Comparison of ENCODE assay signal across 21 cellular contexts in genomic region chr18:36650206-36650605, GRCh38.
"Had no signal": no experiment of that assay in that cellular context is flagged by ENCODE, and none has a peak within 500 bp of the region (broad histone marks: within the 10 kb centered on the region; RNA-seq: fewer than 3 reads in every experiment).

No MANE protein-coding gene starts in this region.

- H3K36me3 ChIP-seq: colonic mucosa, gastrocnemius medialis, lower lobe of right lung, neutrophil, right lobe of liver, thoracic aorta, transverse colon had no signal

- H3K4me3 ChIP-seq: colonic mucosa, gastrocnemius medialis, heart right ventricle, left ventricle myocardium inferior, lower lobe of right lung, psoas muscle, right lobe of liver, thoracic aorta, transverse colon had no signal

- ATAC-seq: gastrocnemius medialis; heart right ventricle; left cardiac atrium; lower lobe of right lung; naive thymus-derived CD8-positive, alpha-beta T cell; psoas muscle; right lobe of liver; stimulated activated effector memory CD8-positive, alpha-beta T cell treated with anti-CD3 and anti-CD28 coated beads, Interleukin-12 subunit alpha, Interleukin-12 subunit beta, amount 100 ng/mL, for 72 hours had no signal

- H3K9me3 Mint-ChIP-seq: stimulated activated effector memory CD8-positive, alpha-beta T cell treated with anti-CD3 and anti-CD28 coated beads, Interleukin-12 subunit alpha, Interleukin-12 subunit beta, amount 100 ng/mL, for 72 hours; stimulated activated naive CD8-positive, alpha-beta T cell treated with anti-CD3 and anti-CD28 coated beads, Interleukin-15, Interleukin-2, amounts not matched to agents 100 ng/mL and 50 ng/mL, for 24 hours had no signal

- H3K27ac ChIP-seq: colonic mucosa, gastrocnemius medialis, heart right ventricle, left ventricle myocardium inferior, lower lobe of right lung, neutrophil, psoas muscle, right lobe of liver, thoracic aorta, transverse colon had no signal

- FAIRE-seq: endothelial cell of umbilical vein, kidney had no signal

- H3K36me3 Mint-ChIP-seq: naive thymus-derived CD8-positive, alpha-beta T cell; stimulated activated effector memory CD8-positive, alpha-beta T cell treated with anti-CD3 and anti-CD28 coated beads, Interleukin-12 subunit alpha, Interleukin-12 subunit beta, amount 100 ng/mL, for 72 hours had no signal

- H3K27ac Mint-ChIP-seq: naive thymus-derived CD8-positive, alpha-beta T cell; stimulated activated effector memory CD8-positive, alpha-beta T cell treated with anti-CD3 and anti-CD28 coated beads, Interleukin-12 subunit alpha, Interleukin-12 subunit beta, amount 100 ng/mL, for 72 hours; stimulated activated naive CD8-positive, alpha-beta T cell treated with anti-CD3 and anti-CD28 coated beads, Interleukin-15, Interleukin-2, amounts not matched to agents 100 ng/mL and 50 ng/mL, for 24 hours had no signal

- H3K9me3 ChIP-seq: colonic mucosa, gastrocnemius medialis, heart right ventricle, left ventricle myocardium inferior, lower lobe of right lung, neutrophil, psoas muscle, right lobe of liver, thoracic aorta, transverse colon had no signal

- H3K4me3 Mint-ChIP-seq: naive thymus-derived CD8-positive, alpha-beta T cell; stimulated activated effector memory CD8-positive, alpha-beta T cell treated with anti-CD3 and anti-CD28 coated beads, Interleukin-12 subunit alpha, Interleukin-12 subunit beta, amount 100 ng/mL, for 72 hours; stimulated activated naive CD8-positive, alpha-beta T cell treated with anti-CD3 and anti-CD28 coated beads, Interleukin-15, Interleukin-2, amounts not matched to agents 100 ng/mL and 50 ng/mL, for 24 hours had no signal

- H3K4me1 ChIP-seq: colonic mucosa, gastrocnemius medialis, lower lobe of right lung, psoas muscle, right lobe of liver, transverse colon had no signal

- H3K4me1 Mint-ChIP-seq: naive thymus-derived CD8-positive, alpha-beta T cell; stimulated activated effector memory CD8-positive, alpha-beta T cell treated with anti-CD3 and anti-CD28 coated beads, Interleukin-12 subunit alpha, Interleukin-12 subunit beta, amount 100 ng/mL, for 72 hours had no signal

- H3K27me3 ChIP-seq: colonic mucosa, gastrocnemius medialis, heart right ventricle, neutrophil, right lobe of liver, transverse colon had no signal

- DNase-seq: colonic mucosa; dermis blood vessel endothelial cell; gastrocnemius medialis; heart right ventricle; kidney; left cardiac atrium; left ventricle myocardium inferior; lower lobe of right lung; mesendoderm; naive thymus-derived CD8-positive, alpha-beta T cell; psoas muscle; retina; right lobe of liver; stimulated activated CD4-positive, alpha-beta T cell treated with anti-CD3 and anti-CD28 coated beads, Interleukin-4, amount 100 ng/mL, for 1 hour; stimulated activated CD8-positive, alpha-beta memory T cell treated with anti-CD3 and anti-CD28 coated beads, Interleukin-4, amount 100 ng/mL, for 48 hours; transverse colon had no signal
